In the genomic region with DNA sequence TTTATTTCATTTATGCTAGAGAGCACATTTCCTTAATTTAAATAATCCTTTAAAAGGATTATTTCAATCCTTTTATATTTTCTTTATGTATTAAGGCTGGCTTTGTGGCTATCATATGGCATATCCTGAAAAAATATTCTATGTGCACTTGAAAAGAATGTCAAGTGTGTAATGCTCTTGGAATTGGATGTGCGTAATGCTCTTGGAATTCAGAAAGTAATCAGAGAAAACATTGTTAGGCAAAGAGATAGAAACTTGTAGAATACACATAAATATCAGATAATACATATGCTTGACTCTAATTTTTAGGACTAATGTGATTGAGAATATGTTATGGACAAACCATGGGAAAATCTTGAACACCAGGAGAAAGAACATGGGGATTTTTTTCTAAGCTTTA, we compare ENCODE assay signal across 17 cellular contexts.
DNase-seq lines count a peak whose midpoint lies in the region; ATAC-seq and TF ChIP-seq lines count a peak whose summit lies in the region.
"Had no signal": no experiment of that assay in that cellular context is flagged by ENCODE, and none has a peak within 500 bp of the region (broad histone marks: within the 10 kb centered on the region; RNA-seq: fewer than 3 reads in every experiment).

No MANE protein-coding gene starts in this region.

- intact Hi-C loops in CD4-positive, alpha-beta memory T cell (cut with micrococcal nuclease) = no loop called here

- POLR2A ChIA-PET in CD4-positive, alpha-beta memory T cell (lab: Charles Lee; ENCODE audit: partially characterized antibody) = no interaction called here

- DNase-seq in AG20443 (ENCODE audit: low spot score) = peak; percentile 22
- peak; percentile 63 for DNase-seq in M059J (ENCODE audit: low read depth)
- peak; percentile 91 for DNase-seq in choroid plexus epithelial cell (ENCODE audit: low read depth)
- no peak for DNase-seq in mesothelial cell of epicardium (ENCODE audit: low spot score in 2 of 2, unreplicated experiment in 2 of 2)
- DNase-seq in NCI-H1417 treated with DMSO at 0.1 percent for 48 hours (lab: John Stamatoyannopoulos, UW) = no peak
- DNase-seq in CD4-positive, alpha-beta memory T cell = no peak
- no peak for DNase-seq in NCI-H1930 (lab: John Stamatoyannopoulos, UW)
- DNase-seq: activated CD4-positive, alpha-beta T cell treated with anti-CD3 and anti-CD28 coated beads, Interleukin-2, amount 50 U/mL, for 4 hours; NCI-H2171; SHP77 treated with DMSO at 0.1 percent for 48 hours; T1000 had no signal

- H3K4me3 Mint-ChIP-seq in mesothelial cell of epicardium = no peak overlapping the region
- H3K4me3 Mint-ChIP-seq in CD4-positive, alpha-beta memory T cell = no peak overlapping the region
- H3K4me3 Mint-ChIP-seq: activated T-helper 1 cell treated with anti-CD3 and anti-CD28 coated beads, Interleukin-12 subunit alpha, Interleukin-12 subunit beta, Interleukin-2, Interleukin-4 antibody, amounts not matched to agents 30 ng/mL and 10 ng/mL and 1 ng/mL, durations not matched to agents 14 hours and 24 hours and 36 hours had no signal

- TF ChIP-seq CTCF in choroid plexus epithelial cell (conservative IDR thresholded peaks at IDR 0.05; ENCODE audit: low read depth, low read length) (no peak), mesothelial cell of epicardium (IDR thresholded peaks at IDR 0.05; ENCODE audit: unreplicated experiment) (no peak)

- H3K27ac ChIP-seq in CD4-positive, alpha-beta memory T cell (ENCODE audit: low read depth, low read length) = no peak overlapping the region
- H3K27ac ChIP-seq: ascending aorta, gastroesophageal sphincter, parathyroid adenoma, suprapubic skin had no signal

- no peaks in the 10 kb centered on the region for H3K27me3 Mint-ChIP-seq in mesothelial cell of epicardium (ENCODE audit: low read depth)
- no peaks in the 10 kb centered on the region for H3K27me3 Mint-ChIP-seq in CD4-positive, alpha-beta memory T cell

- no peaks in the 10 kb centered on the region for H3K36me3 ChIP-seq in CD4-positive, alpha-beta memory T cell (ENCODE audit: insufficient read depth, low read length)
- H3K36me3 ChIP-seq: ascending aorta, gastroesophageal sphincter, suprapubic skin had no signal

- H3K4me3 ChIP-seq in choroid plexus epithelial cell (ENCODE audit: low read depth, low read length) = no peak overlapping the region
- no peak overlapping the region for H3K4me3 ChIP-seq in CD4-positive, alpha-beta memory T cell (ENCODE audit: low read length in 2 of 2)
- H3K4me3 ChIP-seq: ascending aorta, gastroesophageal sphincter, suprapubic skin had no signal

- ATAC-seq in HG02623 (IDR thresholded peaks at IDR 0.05; ENCODE audit: unreplicated experiment) = no peak
- ATAC-seq: gastroesophageal sphincter had no signal

- peaks cover 9% of the 10 kb centered on the region for H3K4me1 Mint-ChIP-seq in mesothelial cell of epicardium
- H3K4me1 Mint-ChIP-seq in CD4-positive, alpha-beta memory T cell = no peaks in the 10 kb centered on the region

- H3K27me3 ChIP-seq in CD4-positive, alpha-beta memory T cell (ENCODE audit: insufficient read depth, low read length) = no peaks in the 10 kb centered on the region
- H3K27me3 ChIP-seq: ascending aorta, gastroesophageal sphincter, suprapubic skin had no signal

- CTCF ChIA-PET in CD4-positive, alpha-beta memory T cell (lab: Charles Lee; ENCODE audit: partially characterized antibody) = no interaction called here

- no peaks in the 10 kb centered on the region for H3K4me1 ChIP-seq in CD4-positive, alpha-beta memory T cell (ENCODE audit: insufficient read depth, low read length)
- H3K4me1 ChIP-seq: ascending aorta, gastroesophageal sphincter, parathyroid adenoma, suprapubic skin had no signal

- H3K27ac Mint-ChIP-seq in mesothelial cell of epicardium = peak overlapping the region; percentile 22
- H3K27ac Mint-ChIP-seq in CD4-positive, alpha-beta memory T cell = no peak overlapping the region
- H3K27ac Mint-ChIP-seq: activated T-helper 1 cell treated with anti-CD3 and anti-CD28 coated beads, Interleukin-12 subunit alpha, Interleukin-12 subunit beta, Interleukin-2, Interleukin-4 antibody, amounts not matched to agents 30 ng/mL and 10 ng/mL and 1 ng/mL, durations not matched to agents 14 hours and 24 hours and 36 hours had no signal

- peaks cover 6% of the 10 kb centered on the region for H3K36me3 Mint-ChIP-seq in mesothelial cell of epicardium
- H3K36me3 Mint-ChIP-seq in CD4-positive, alpha-beta memory T cell = no peaks in the 10 kb centered on the region

- peaks cover 28% of the 10 kb centered on the region for H3K9me3 Mint-ChIP-seq in mesothelial cell of epicardium
- H3K9me3 Mint-ChIP-seq in CD4-positive, alpha-beta memory T cell = peaks cover 0 to 4% (median 0%) of the 10 kb centered on the region in 8 donors
- H3K9me3 Mint-ChIP-seq: activated T-helper 1 cell treated with anti-CD3 and anti-CD28 coated beads, Interleukin-12 subunit alpha, Interleukin-12 subunit beta, Interleukin-2, Interleukin-4 antibody, amounts not matched to agents 30 ng/mL and 10 ng/mL and 1 ng/mL, durations not matched to agents 14 hours and 24 hours and 36 hours had no signal

- no peaks in the 10 kb centered on the region for H3K9me3 ChIP-seq in CD4-positive, alpha-beta memory T cell (ENCODE audit: control insufficient read depth in 1 of 2, low read length in 2 of 2)
- H3K9me3 ChIP-seq: ascending aorta, gastroesophageal sphincter, suprapubic skin had no signal

Comparison
In these comparisons a context has a peak if more than half of its experiments do, and no peak if none do; other contexts are left out.
1. DNase-seq: peak in AG20443 (single experiment), M059J (single experiment) and choroid plexus epithelial cell (single experiment); none in mesothelial cell of epicardium (0 of 2), NCI-H1417 treated with DMSO at 0.1 percent for 48 hours (single experiment), CD4-positive, alpha-beta memory T cell (0 of 5) and NCI-H1930 (0 of 2).